10 cellular contexts compared by ENCODE assay signal in genomic region chr17:39605492-39606433, GRCh38. TPM values are rescaled to one million over a fixed set of nuclear protein-coding genes. Genes with fewer than 3 reads are reported as not detected.
DNase-seq lines count a peak whose midpoint lies in the region; ATAC-seq and TF ChIP-seq lines count a peak whose summit lies in the region.
"Had no signal": no experiment of that assay in that cellular context is flagged by ENCODE, and none has a peak within 500 bp of the region (broad histone marks: within the 10 kb centered on the region; RNA-seq: fewer than 3 reads in every experiment).

No MANE protein-coding gene starts in this region.

- no peaks in the 10 kb centered on the region for H3K36me3 Mint-ChIP-seq in CD4-positive, alpha-beta memory T cell
- H3K36me3 Mint-ChIP-seq in naive B cell: no peaks in the 10 kb centered on the region

- peaks cover 6 to 45% (median 18%) of the 10 kb centered on the region in 4 donors for H3K4me1 Mint-ChIP-seq in CD4-positive, alpha-beta memory T cell
- H3K4me1 Mint-ChIP-seq in naive B cell: peaks cover 22 to 29% (median 27%) of the 10 kb centered on the region in 3 donors

- H3K79me2 ChIP-seq in OCI-LY7 (ENCODE audit: insufficient read depth, low read depth, low read length): no peaks in the 10 kb centered on the region

- H3K27ac ChIP-seq in CD4-positive, alpha-beta memory T cell (ENCODE audit: low read depth, low read length): no peak overlapping the region
- H3K27ac ChIP-seq in HUES6 (ENCODE audit: low read depth, low read length): no peak overlapping the region
- H3K27ac ChIP-seq in OCI-LY7 (ENCODE audit: low read depth, low read length, poor library complexity, severe bottlenecking): no peak overlapping the region
- H3K27ac ChIP-seq in tibial artery: no peak overlapping the region
- H3K27ac ChIP-seq: RWPE1 had no signal

- intact Hi-C loops in CD4-positive, alpha-beta memory T cell (cut with micrococcal nuclease): no loop called here
- intact Hi-C loops in OCI-LY7 (cut with micrococcal nuclease; ENCODE audit: unreplicated experiment): no loop called here
- intact Hi-C loops in tibial artery (cut with DNase I; ENCODE audit: low total_unique reads): loop anchor here (10.0 kb wide), 1 partner anchor 609 kb away; the partner anchor contains the start of gene WIPF2

- peaks cover 62% of the 10 kb centered on the region for H3K27me3 ChIP-seq in CD4-positive, alpha-beta memory T cell (ENCODE audit: insufficient read depth, low read length)
- H3K27me3 ChIP-seq in HUES6 (ENCODE audit: control insufficient read depth, insufficient read depth, low read length) (peaks cover 100% of the 10 kb centered on the region), tibial artery (peaks cover 15 to 88% of the 10 kb centered on the region in 2 donors)

- H3K4me2 ChIP-seq in OCI-LY7 (ENCODE audit: low read length): no peak overlapping the region

- TF ChIP-seq CTCF in OCI-LY7 (conservative IDR thresholded peaks at IDR 0.05; ENCODE audit: low read length) (no peak), tibial artery (IDR thresholded peaks at IDR 0.05) (no peak)

- peaks cover 0 to 2% (median 0%) of the 10 kb centered on the region in 8 donors for H3K9me3 Mint-ChIP-seq in CD4-positive, alpha-beta memory T cell
- H3K9me3 Mint-ChIP-seq in naive B cell: no peaks in the 10 kb centered on the region

- no peak overlapping the region for H2AFZ ChIP-seq in OCI-LY7 (ENCODE audit: low read length)

- POLR2A ChIA-PET in CD4-positive, alpha-beta memory T cell (lab: Charles Lee; ENCODE audit: partially characterized antibody): interaction anchor here (1.0 kb wide), 1 partner anchor 15 kb away, joined by 3 read pairs; no protein-coding TSS in a partner anchor
- POLR2A ChIA-PET in OCI-LY7 (lab: Charles Lee): no interaction called here

- no TSS peak for BruUV-seq in OCI-LY7 (replicated peaks; lab: Mats Ljungman, UMichigan)

- H3K9me2 ChIP-seq in OCI-LY7 (ENCODE audit: insufficient read depth, low read length): no peaks in the 10 kb centered on the region

- H3K4me1 ChIP-seq in CD4-positive, alpha-beta memory T cell (ENCODE audit: insufficient read depth, low read length): peaks cover 36% of the 10 kb centered on the region
- peaks cover 32% of the 10 kb centered on the region for H3K4me1 ChIP-seq in HUES6 (ENCODE audit: control insufficient read depth, insufficient read depth, low read length)
- peaks cover 14% of the 10 kb centered on the region for H3K4me1 ChIP-seq in OCI-LY7 (ENCODE audit: insufficient read depth, low read length, poor library complexity, severe bottlenecking)
- H3K4me1 ChIP-seq in tibial artery: peaks cover 0 to 42% (median 33%) of the 10 kb centered on the region in 4 donors

- no peak for DNase-seq in CD4-positive, alpha-beta memory T cell
- DNase-seq in cerebellar cortex (ENCODE audit: low spot score) (peak; percentile 42), naive B cell (no peak), OCI-LY7 (ENCODE audit: low spot score) (no peak), tibial artery (no peak), cerebellar nuclear complex (lab: John Stamatoyannopoulos, UW) (no peak)

- no peaks in the 10 kb centered on the region for H3K9me3 ChIP-seq in CD4-positive, alpha-beta memory T cell (ENCODE audit: control insufficient read depth in 1 of 2, low read length in 2 of 2)
- H3K9me3 ChIP-seq in HUES6 (ENCODE audit: control insufficient read depth, insufficient read depth, low read depth, low read length): no peaks in the 10 kb centered on the region
- no peaks in the 10 kb centered on the region for H3K9me3 ChIP-seq in OCI-LY7 (ENCODE audit: low read length)
- H3K9me3 ChIP-seq in tibial artery: no peaks in the 10 kb centered on the region

- H3K27ac Mint-ChIP-seq in CD4-positive, alpha-beta memory T cell: peak overlapping the region in 2 of 7 donors; percentile 36 to 73
- peak overlapping the region in 2 of 6 donors; percentile 44 to 56 for H3K27ac Mint-ChIP-seq in naive B cell

- H3K36me3 ChIP-seq in CD4-positive, alpha-beta memory T cell (ENCODE audit: insufficient read depth, low read length): no peaks in the 10 kb centered on the region
- no peaks in the 10 kb centered on the region for H3K36me3 ChIP-seq in HUES6 (ENCODE audit: control insufficient read depth, insufficient read depth, low read length)
- H3K36me3 ChIP-seq in OCI-LY7 (ENCODE audit: insufficient read depth, low read length): no peaks in the 10 kb centered on the region
- H3K36me3 ChIP-seq in tibial artery: no peaks in the 10 kb centered on the region

- CTCF ChIA-PET in CD4-positive, alpha-beta memory T cell (lab: Charles Lee; ENCODE audit: partially characterized antibody): interaction anchor here (1.6 kb wide), 1 partner anchor 15 kb away, joined by 6 read pairs; no protein-coding TSS in a partner anchor
- CTCF ChIA-PET in OCI-LY7 (lab: Charles Lee; ENCODE audit: unreplicated experiment): no interaction called here

- H3K4me3 Mint-ChIP-seq in CD4-positive, alpha-beta memory T cell: peak overlapping the region in 7 of 8 donors; percentile 25 to 70 (median 62)
- H3K4me3 Mint-ChIP-seq in naive B cell: peak overlapping the region in 7 of 8 donors; percentile 65 to 82 (median 74)

- peak; percentile 16 to 27 for ATAC-seq in naive B cell (ENCODE audit: low read depth in 2 of 2)
- no peak for ATAC-seq in HG03571 (IDR thresholded peaks at IDR 0.05; ENCODE audit: unreplicated experiment)

- no peaks in the 10 kb centered on the region for H4K20me1 ChIP-seq in OCI-LY7 (ENCODE audit: insufficient read depth, low read length)

- H3K4me3 ChIP-seq in CD4-positive, alpha-beta memory T cell (ENCODE audit: low read length in 2 of 2): no peak overlapping the region
- H3K4me3 ChIP-seq in HUES6 (ENCODE audit: low read depth, low read length) (peak overlapping the region; percentile 53), OCI-LY7 (ENCODE audit: low read depth, low read length, poor library complexity, severe bottlenecking) (no peak overlapping the region), tibial artery (peak overlapping the region in 1 of 2 donors; percentile 9)

- no peak overlapping the region for H3K9ac ChIP-seq in HUES6 (ENCODE audit: low read length)

- H3K27me3 Mint-ChIP-seq in CD4-positive, alpha-beta memory T cell: peaks cover 48 to 53% of the 10 kb centered on the region in 2 donors
- H3K27me3 Mint-ChIP-seq in naive B cell: peaks cover 50 to 78% (median 66%) of the 10 kb centered on the region in 3 donors

RNA-seq across cellular contexts. Expression of gene NEUROD2, which starts 2.0 kb away (rescaled TPM):
- total RNA-seq in CD4-positive, alpha-beta memory T cell: not detected
- polyA plus RNA-seq in CD4-positive, alpha-beta memory T cell: under 1 TPM in 1 of 2 donors, not detected in 1; 0.06 TPM
- under 1 TPM in 1 of 6 donors, not detected in 5; 0.09 TPM for polyA plus RNA-seq in naive B cell (ENCODE audit: low read depth in 6 of 6)
- total RNA-seq in OCI-LY7 (2014; rRNA removed; shearing (Covaris generic)): not detected in 2 replicates
- not detected in 2 replicates for total RNA-seq in OCI-LY7 (2022)
- total RNA-seq: posterior vena cava had no signal

RNA-seq across cellular contexts. Expression of gene PPP1R1B, which starts 21.0 kb away (rescaled TPM):
- total RNA-seq in CD4-positive, alpha-beta memory T cell: not detected
- polyA plus RNA-seq in CD4-positive, alpha-beta memory T cell: not detected
- under 1 TPM in 1 of 6 donors, not detected in 5; 0.12 TPM for polyA plus RNA-seq in naive B cell (ENCODE audit: low read depth in 6 of 6)
- not detected in 2 replicates for total RNA-seq in OCI-LY7 (2014; rRNA removed; shearing (Covaris generic))
- total RNA-seq in OCI-LY7 (2022): not detected in 2 replicates

RNA-seq across cellular contexts. Expression of gene STARD3, which starts 31.2 kb away (rescaled TPM):
- 100 to 1,000 TPM; 105 to 110 TPM for total RNA-seq in CD4-positive, alpha-beta memory T cell
- polyA plus RNA-seq in CD4-positive, alpha-beta memory T cell: 10 to 100 TPM; 42.2 to 43.2 TPM
- polyA plus RNA-seq in naive B cell (ENCODE audit: low read depth in 6 of 6): 10 to 100 TPM; 30.7 to 53.7 (median 42.0) TPM
- 33.7 and 36.5 TPM in 2 replicates for total RNA-seq in OCI-LY7 (2014; rRNA removed; shearing (Covaris generic))
- 54.2 and 62.1 TPM in 2 replicates for total RNA-seq in OCI-LY7 (2022)

RNA-seq across cellular contexts. Expression of gene TCAP, which starts 59.4 kb away (rescaled TPM):
- 1 to 10 TPM; 5.9 to 6.3 TPM for total RNA-seq in CD4-positive, alpha-beta memory T cell
- polyA plus RNA-seq in CD4-positive, alpha-beta memory T cell: under 1 TPM in 1 of 2 donors, not detected in 1; 0.14 TPM
- polyA plus RNA-seq in naive B cell (ENCODE audit: low read depth in 6 of 6): under 1 TPM in 3 of 6 donors, not detected in 3; 0.12 to 0.25 (median 0.24) TPM
- 1.5 and 9.4 TPM in 2 replicates for total RNA-seq in OCI-LY7 (2014; rRNA removed; shearing (Covaris generic))
- total RNA-seq in OCI-LY7 (2022): 2.7 TPM in 2 replicates
